ENCODE assay signal across 17 cellular contexts in genomic region chr6:31892821-31893220, GRCh38. TPM values are rescaled to one million over a fixed set of nuclear protein-coding genes. Genes with fewer than 3 reads are reported as not detected.
A peak's percentile ranks its signal among the peaks of the same experiment; 100 is the strongest.
DNase-seq lines count a peak whose midpoint lies in the region; ATAC-seq and TF ChIP-seq lines count a peak whose summit lies in the region.
"Had no signal": no experiment of that assay in that cellular context is flagged by ENCODE, and none has a peak within 500 bp of the region (broad histone marks: within the 10 kb centered on the region; RNA-seq: fewer than 3 reads in every experiment).

No MANE protein-coding gene starts in this region.

- H3K36me3 ChIP-seq in H7 (replicated peaks; ENCODE audit: control insufficient read depth, insufficient read depth, low read length): peaks cover 43% of the 10 kb centered on the region

- H3K36me3 Mint-ChIP-seq in stimulated activated memory B cell treated with anti-CD40 and anti-IgM and Interleukin-4, amounts not matched to agents 10 μg/mL and 1 μg/mL and 100 μg/mL, for 72 hours: peaks cover 63% of the 10 kb centered on the region
- peaks cover under 1 to 8% of the 10 kb centered on the region in 2 donors for H3K36me3 Mint-ChIP-seq in activated naive CD4-positive, alpha-beta T cell treated with anti-CD3 and anti-CD28 coated beads, Interleukin-2, amount 50 U/mL, for 72 hours

- H3K27me3 ChIP-seq in H7 (ENCODE audit: control insufficient read depth, insufficient read depth, low read length): no peaks in the 10 kb centered on the region

- no peak for TF ChIP-seq CTCF in NB4 (IDR thresholded peaks at IDR 0.05; ENCODE audit: low read depth, low read length)

- H3K4me3 Mint-ChIP-seq in stimulated activated memory B cell treated with anti-CD40 and anti-IgM and Interleukin-4, amounts not matched to agents 10 μg/mL and 1 μg/mL and 100 μg/mL, for 72 hours: no peak overlapping the region

- ATAC-seq in stimulated activated memory B cell treated with anti-CD40 and anti-IgM and Interleukin-4, amounts not matched to agents 10 μg/mL and 1 μg/mL and 100 μg/mL, for 72 hours: no peak
- ATAC-seq in activated naive CD4-positive, alpha-beta T cell treated with anti-CD3 and anti-CD28 coated beads, Interleukin-2, amount 50 U/mL, for 72 hours: no peak

- DNase-seq in H7: peak; percentile 32
- DNase-seq in NB4 (ENCODE audit: low read depth): peak; percentile 51
- DNase-seq in kidney tubule cell (ENCODE audit: low spot score): peak; percentile 33
- DNase-seq in NCI-H2107 (lab: John Stamatoyannopoulos, UW): no peak
- no peak for DNase-seq in posterior vena cava (ENCODE audit: low spot score)
- DNase-seq in activated naive CD4-positive, alpha-beta T cell treated with anti-CD3 and anti-CD28 coated beads, Interleukin-2, amount 50 U/mL, for 72 hours (ENCODE audit: low spot score in 2 of 2): no peak
- DNase-seq: CD4-positive, CD25-positive, alpha-beta regulatory T cell; COR-L47; DMS 273 treated with DMSO at 0.1 percent for 48 hours; KBM-7; NCI-H1417 treated with DMSO at 0.1 percent for 48 hours; NCI-H187 treated with DMSO at 0.1 percent for 48 hours; NCI-H345; NCI-H526; PC-9 had no signal

- TF ChIP-seq POLR2A in NB4 (IDR thresholded peaks at IDR 0.05; ENCODE audit: extremely low read depth, insufficient read length): no peak

- intact Hi-C loops in posterior vena cava (cut with DNase I): no loop called here

- H3K4me3 ChIP-seq in H7 (ENCODE audit: insufficient read depth, low read depth, low read length) (no peak overlapping the region), NB4 (ENCODE audit: low read depth, low read length) (no peak overlapping the region)
- H3K4me3 ChIP-seq: HAP-1, PC-9 had no signal

- no peaks in the 10 kb centered on the region for H3K9me3 Mint-ChIP-seq in stimulated activated memory B cell treated with anti-CD40 and anti-IgM and Interleukin-4, amounts not matched to agents 10 μg/mL and 1 μg/mL and 100 μg/mL, for 72 hours
- H3K9me3 Mint-ChIP-seq in activated naive CD4-positive, alpha-beta T cell treated with anti-CD3 and anti-CD28 coated beads, Interleukin-2, amount 50 U/mL, for 72 hours: no peaks in the 10 kb centered on the region
- H3K9me3 Mint-ChIP-seq: CD4-positive, CD25-positive, alpha-beta regulatory T cell had no signal

- no peaks in the 10 kb centered on the region for H3K27me3 Mint-ChIP-seq in stimulated activated memory B cell treated with anti-CD40 and anti-IgM and Interleukin-4, amounts not matched to agents 10 μg/mL and 1 μg/mL and 100 μg/mL, for 72 hours
- H3K27me3 Mint-ChIP-seq: CD4-positive, CD25-positive, alpha-beta regulatory T cell had no signal

- peak overlapping the region; percentile 22 for H3K27ac Mint-ChIP-seq in stimulated activated memory B cell treated with anti-CD40 and anti-IgM and Interleukin-4, amounts not matched to agents 10 μg/mL and 1 μg/mL and 100 μg/mL, for 72 hours
- no peak overlapping the region for H3K27ac Mint-ChIP-seq in activated naive CD4-positive, alpha-beta T cell treated with anti-CD3 and anti-CD28 coated beads, Interleukin-2, amount 50 U/mL, for 72 hours
- H3K27ac Mint-ChIP-seq: CD4-positive, CD25-positive, alpha-beta regulatory T cell had no signal

- H3K4me1 Mint-ChIP-seq in stimulated activated memory B cell treated with anti-CD40 and anti-IgM and Interleukin-4, amounts not matched to agents 10 μg/mL and 1 μg/mL and 100 μg/mL, for 72 hours: peaks cover 22% of the 10 kb centered on the region

RNA-seq across cellular contexts. Expression of gene EHMT2, which starts 4.7 kb away (rescaled TPM):
- total RNA-seq in H7 (2014; rRNA removed; shearing (Covaris generic)): 134 and 136 TPM in 2 replicates
- 10 to 100 TPM; 24.0 to 26.8 TPM for total RNA-seq in posterior vena cava
- 10 to 100 TPM; 40.1 to 58.5 TPM for total RNA-seq in activated naive CD4-positive, alpha-beta T cell treated with anti-CD3 and anti-CD28 coated beads, Interleukin-2, amount 50 U/mL, for 72 hours

RNA-seq across cellular contexts. Expression of gene ZBTB12, which starts 9.1 kb away (rescaled TPM):
- 7.9 and 8.7 TPM in 2 replicates for total RNA-seq in H7 (2014; rRNA removed; shearing (Covaris generic))
- 1 to 10 TPM; 3.6 to 4.2 TPM for total RNA-seq in posterior vena cava
- 1 to 10 TPM; 1.3 to 2.4 TPM for total RNA-seq in activated naive CD4-positive, alpha-beta T cell treated with anti-CD3 and anti-CD28 coated beads, Interleukin-2, amount 50 U/mL, for 72 hours

RNA-seq across cellular contexts. Expression of gene SLC44A4, which starts 14.0 kb away (rescaled TPM):
- total RNA-seq in H7 (2014; rRNA removed; shearing (Covaris generic)): 0.42 and 0.48 TPM in 2 replicates
- under 1 TPM; 0.33 to 0.65 TPM for total RNA-seq in posterior vena cava
- total RNA-seq in activated naive CD4-positive, alpha-beta T cell treated with anti-CD3 and anti-CD28 coated beads, Interleukin-2, amount 50 U/mL, for 72 hours: under 1 TPM in 1 of 2 donors, not detected in 1; 0.29 TPM

RNA-seq across cellular contexts. Expression of gene NEU1, which starts 30.2 kb away (rescaled TPM):
- 56.2 and 58.6 TPM in 2 replicates for total RNA-seq in H7 (2014; rRNA removed; shearing (Covaris generic))
- total RNA-seq in posterior vena cava: 10 to 100 TPM; 22.2 to 29.0 TPM
- 10 to 100 TPM; 18.6 to 48.8 TPM for total RNA-seq in activated naive CD4-positive, alpha-beta T cell treated with anti-CD3 and anti-CD28 coated beads, Interleukin-2, amount 50 U/mL, for 72 hours

RNA-seq across cellular contexts. Expression of gene C2, which starts 34.7 kb away (rescaled TPM):
- total RNA-seq in H7 (2014; rRNA removed; shearing (Covaris generic)): 0.63 and 1.7 TPM in 2 replicates
- 10 to 100 TPM; 14.0 to 59.6 TPM for total RNA-seq in posterior vena cava
- total RNA-seq in activated naive CD4-positive, alpha-beta T cell treated with anti-CD3 and anti-CD28 coated beads, Interleukin-2, amount 50 U/mL, for 72 hours: 1 to 10 TPM in 1 of 2 donors, under 1 TPM in 1; 0.53 to 5.2 TPM

Comparison
In these comparisons a context has a peak if more than half of its experiments do, and no peak if none do; other contexts are left out.
1. DNase-seq: peak in H7 (single experiment), NB4 (single experiment) and kidney tubule cell (single experiment); none in NCI-H2107 (single experiment), posterior vena cava (single experiment) and activated naive CD4-positive, alpha-beta T cell treated with anti-CD3 and anti-CD28 coated beads, Interleukin-2, amount 50 U/mL, for 72 hours (0 of 2).